In genomic region chr7:128862571-128863432, GRCh38 we compare ENCODE assay signal across 8 cellular contexts. TPM values are rescaled to one million over a fixed set of nuclear protein-coding genes. Genes with fewer than 3 reads are reported as not detected.
DNase-seq lines count a peak whose midpoint lies in the region; ATAC-seq and TF ChIP-seq lines count a peak whose summit lies in the region.

TSS of gene ATP6V1F (plus strand) at chr7:128862856. CDS start at chr7:128862905, 49 bp downstream.

- H3K79me1 ChIP-seq in trophoblast cell (ENCODE audit: low read length), result peaks cover 8% of the 10 kb centered on the region

- intact Hi-C loops in transverse colon (cut with DNase I; ENCODE audit: low total_unique reads), result no loop called here

- peak within 1 kb of the TSS; percentile 50 for H4K91ac ChIP-seq in trophoblast cell (ENCODE audit: low read depth, low read length)

- H3K14ac ChIP-seq in trophoblast cell (ENCODE audit: low read length), result peak within 1 kb of the TSS; percentile 73

- H3K9ac ChIP-seq in trophoblast cell (ENCODE audit: low read length), result peak within 1 kb of the TSS; percentile 77

- H3K4me3 Mint-ChIP-seq in T-cell, result peak within 1 kb of the TSS; percentile 95 to 96 (median 96)

- H3K4me3 ChIP-seq in GM12875 (ENCODE audit: low read depth, low read length) (peak within 1 kb of the TSS; percentile 84), cardiac muscle cell (peak within 1 kb of the TSS; percentile 63), trophoblast cell (ENCODE audit: low read depth, low read length) (peak within 1 kb of the TSS; percentile 86), transverse colon (peak within 1 kb of the TSS; percentile 50 to 88 (median 74))

- peaks cover 4% of the 10 kb centered on the region for H3K79me2 ChIP-seq in trophoblast cell (ENCODE audit: control insufficient read depth, insufficient read depth, low read length, poor library complexity)

- peak within 1 kb of the TSS; percentile 56 for H4K8ac ChIP-seq in trophoblast cell (ENCODE audit: low read depth, low read length)

- H4K12ac ChIP-seq in trophoblast cell (ENCODE audit: low read depth, low read length), result peak within 1 kb of the TSS; percentile 49

- no peak within 1 kb of the TSS for H3K27ac ChIP-seq in adipose tissue (ENCODE audit: low read depth, low read length)
- H3K27ac ChIP-seq in cardiac muscle cell, result peak within 1 kb of the TSS; percentile 24
- peak within 1 kb of the TSS; percentile 6 for H3K27ac ChIP-seq in trophoblast cell (ENCODE audit: low read depth, low read length)
- peak within 1 kb of the TSS; percentile 79 to 88 (median 88) for H3K27ac ChIP-seq in transverse colon

- H2BK120ac ChIP-seq in trophoblast cell (ENCODE audit: insufficient read depth, low read length, poor library complexity), result peak within 1 kb of the TSS; percentile 15

- ATAC-seq in HG02798 (IDR thresholded peaks at IDR 0.05; ENCODE audit: poor library complexity, unreplicated experiment), result peak; percentile 88
- peak; percentile 92 to 95 (median 94) for ATAC-seq in T-cell (replicated peaks in 1 of 4)

- H2AK5ac ChIP-seq in trophoblast cell (ENCODE audit: low read length), result peak within 1 kb of the TSS; percentile 52

- H3K27me3 ChIP-seq in cardiac muscle cell (peaks cover under 1% of the 10 kb centered on the region), trophoblast cell (ENCODE audit: insufficient read depth, low read length) (peaks cover 1% of the 10 kb centered on the region), transverse colon (no peaks in the 10 kb centered on the region)

- H3K4me1 ChIP-seq in cardiac muscle cell (ENCODE audit: low read depth), result peaks cover 9% of the 10 kb centered on the region
- peaks cover 2 to 4% of the 10 kb centered on the region in 2 experiments for H3K4me1 ChIP-seq in trophoblast cell (ENCODE audit: control insufficient read depth in 1 of 2, insufficient read depth in 2 of 2, low read length in 2 of 2)
- H3K4me1 ChIP-seq in transverse colon, result peaks cover 0 to 33% (median 13%) of the 10 kb centered on the region in 4 donors

- no peaks in the 10 kb centered on the region for H3K9me3 Mint-ChIP-seq in T-cell

- H3K27me3 Mint-ChIP-seq in T-cell, result no peaks in the 10 kb centered on the region

- 0% methylated on average over 65 of the region's 65 CpGs for WGBS in adipose tissue, 3 donors
- WGBS in trophoblast cell (ENCODE audit: extremely low coverage, insufficient coverage, insufficient read length), result no CpG with 5 or more reads among the region's 65 CpGs
- WGBS in transverse colon (ENCODE audit: low coverage in 1 of 2), 2 donors, result 0% methylated on average over 11 to 51 of the region's 65 CpGs

- H2BK12ac ChIP-seq in trophoblast cell (ENCODE audit: low read length), result no peak within 1 kb of the TSS

- DNase-seq in NCI-H1436 treated with DMSO at 0.1 percent for 48 hours (lab: John Stamatoyannopoulos, UW) (peak; percentile 90), T-cell (peak; percentile 94 to 100 (median 98)), cardiac muscle cell (ENCODE audit: low read depth in 1 of 2, low spot score in 1 of 2) (peak; percentile 97 to 98), trophoblast cell (peak; percentile 97 to 99), transverse colon (peak; percentile 99)

- peak within 1 kb of the TSS; percentile 23 for H3K4ac ChIP-seq in trophoblast cell (ENCODE audit: low read depth, low read length)

- peaks cover 26 to 36% (median 35%) of the 10 kb centered on the region in 3 donors for H3K4me1 Mint-ChIP-seq in T-cell

- peak within 1 kb of the TSS; percentile 73 for H3K4me2 ChIP-seq in trophoblast cell (ENCODE audit: low read length)

- H3K18ac ChIP-seq in trophoblast cell (ENCODE audit: low read length), result peak within 1 kb of the TSS; percentile 48

- POLR2A ChIA-PET in T-cell (lab: Charles Lee), result interaction anchor here in 1 of 2 donors (1.1 kb wide), 1 partner anchor 32 kb away, joined by 4 read pairs; no protein-coding TSS in a partner anchor

- TF ChIP-seq EP300 in transverse colon (IDR thresholded peaks at IDR 0.05; ENCODE audit: low read depth), result no peak

- TF ChIP-seq CTCF in GM12875 (IDR thresholded peaks at IDR 0.05; ENCODE audit: borderline replicate concordance, insufficient read depth, low read depth, low read length), result no peak
- no peak for TF ChIP-seq CTCF in cardiac muscle cell (IDR thresholded peaks at IDR 0.05; ENCODE audit: low read depth, low read length)
- TF ChIP-seq CTCF in transverse colon (IDR thresholded peaks at IDR 0.05), result peak in 2 of 5 experiments; percentile 27 to 29

- peak within 1 kb of the TSS; percentile 24 for H2BK5ac ChIP-seq in trophoblast cell (ENCODE audit: low read depth, low read length, poor library complexity)

- H3K9me3 ChIP-seq in cardiac muscle cell (ENCODE audit: low read depth) (no peaks in the 10 kb centered on the region), trophoblast cell (ENCODE audit: insufficient read depth, low read depth, low read length) (no peaks in the 10 kb centered on the region), transverse colon (no peaks in the 10 kb centered on the region)

- TF ChIP-seq POLR2A in transverse colon (IDR thresholded peaks at IDR 0.05), result peak; percentile 80

- peaks cover 8% of the 10 kb centered on the region for H3K36me3 ChIP-seq in cardiac muscle cell
- peaks cover 26 to 30% of the 10 kb centered on the region in 2 experiments for H3K36me3 ChIP-seq in trophoblast cell (ENCODE audit: control insufficient read depth in 1 of 2, insufficient read depth in 2 of 2, low read length in 2 of 2)
- peaks cover 0 to 5% (median 0%) of the 10 kb centered on the region in 4 donors for H3K36me3 ChIP-seq in transverse colon

- in situ Hi-C loops in transverse colon (cut with MboI; ENCODE audit: low pct_ligation_motif_present in 1 of 4, low pct_unique_long_range_greater_than_20kb in 1 of 4, low sequenced_read_pairs in 3 of 4), result loop anchor here in 2 of 4 donors (25.0 kb wide), 2 partner anchors 99 to 251 kb away; no protein-coding TSS in a partner anchor

- H3K23ac ChIP-seq in trophoblast cell (ENCODE audit: low read length), result no peak within 1 kb of the TSS

- peak within 1 kb of the TSS; percentile 66 for H2AFZ ChIP-seq in trophoblast cell (ENCODE audit: insufficient read depth, low read length, poor library complexity)

- CTCF ChIA-PET in T-cell (lab: Charles Lee), result interaction anchor here (0.6 to 2.0 kb wide), 7 partner anchors 19 to 359 kb away, joined by 3 to 9 read pairs (median 3); no protein-coding TSS in a partner anchor

- peaks cover 13% of the 10 kb centered on the region for H3K36me3 Mint-ChIP-seq in T-cell

- peak within 1 kb of the TSS; percentile 90 to 92 for H3K27ac Mint-ChIP-seq in T-cell

RNA-seq across cellular contexts. Expression of gene ATP6V1F, which starts in this region (rescaled TPM):
- total RNA-seq in T-cell (10 to 100 TPM; 62.6 to 78.1 (median 75.5) TPM), cardiac muscle cell (113 and 164 TPM in 2 replicates), transverse colon (100 to 1,000 TPM in 1 of 4 donors, 10 to 100 TPM in 3; 25.5 to 128 (median 63.2) TPM)
- polyA plus RNA-seq in adipose tissue (100 to 1,000 TPM in 2 of 3 donors, 10 to 100 TPM in 1; 76.4 to 216 (median 158) TPM), cardiac muscle cell (284 and 330 TPM in 2 replicates)
- 282 and 295 TPM in 2 replicates for polyA plus RNA-seq in trophoblast cell (2013)
